15 cellular contexts compared by ENCODE assay signal in genomic region chr12:122086641-122087285, GRCh38. TPM values are rescaled to one million over a fixed set of nuclear protein-coding genes. Genes with fewer than 3 reads are reported as not detected.
DNase-seq lines count a peak whose midpoint lies in the region; ATAC-seq, FAIRE-seq and TF ChIP-seq lines count a peak whose summit lies in the region.
"Had no signal": no experiment of that assay in that cellular context is flagged by ENCODE, and none has a peak within 500 bp of the region (broad histone marks: within the 10 kb centered on the region; RNA-seq: fewer than 3 reads in every experiment).

No MANE protein-coding gene starts in this region.

- TF ChIP-seq CTCF in brain (conservative IDR thresholded peaks at IDR 0.05) = no peak
- no peak for TF ChIP-seq CTCF in type B pancreatic cell (conservative IDR thresholded peaks at IDR 0.05)
- no peak for TF ChIP-seq CTCF in HepG2 (CRISPR knock-in tag; IDR thresholded peaks at IDR 0.05)

- H3K79me2 ChIP-seq in Karpas-422 (ENCODE audit: low read length) (peaks cover 94% of the 10 kb centered on the region), HepG2 (ENCODE audit: insufficient read depth, low read length) (peaks cover 31% of the 10 kb centered on the region)

- H4K20me1 ChIP-seq in Karpas-422 (ENCODE audit: insufficient read depth, low read depth, low read length) = peaks cover 4% of the 10 kb centered on the region; the same call in 1 of the 2 replicates
- H4K20me1 ChIP-seq in HepG2 (ENCODE audit: insufficient read depth, low read length) = peaks cover 3% of the 10 kb centered on the region; the same call in 1 of the 2 replicates

- H3K27ac ChIP-seq in muscle layer of colon (ENCODE audit: low read depth, low read length) = peak overlapping the region; percentile 71
- H3K27ac ChIP-seq in Karpas-422 (ENCODE audit: low read length) = no peak overlapping the region
- H3K27ac ChIP-seq in HepG2 (ENCODE audit: extremely low read length, insufficient read depth, low read length) = no peak overlapping the region

- ATAC-seq in Right ventricle myocardium inferior (peak; percentile 49), HepG2 (no peak), GM19455 (IDR thresholded peaks at IDR 0.05; ENCODE audit: unreplicated experiment) (no peak)

- in situ Hi-C loops in HepG2 (cut with HindIII; ENCODE audit: extremely low pct_ligation_motif_present, low pct_unique_long_range_greater_than_20kb) = no loop called here

- TF ChIP-seq POLR2A in HepG2 (IDR thresholded peaks at IDR 0.05; ENCODE audit: insufficient read depth in 1 of 2, low read depth in 2 of 2, low read length in 2 of 2) = no peak

- TF ChIP-seq EP300 in HepG2 (IDR thresholded peaks at IDR 0.05; ENCODE audit: low read depth in 2 of 2, low read length in 2 of 2) (no peak), HepG2 (CRISPR knock-in tag; IDR thresholded peaks at IDR 0.05; ENCODE audit: borderline replicate concordance) (no peak)

- peaks cover 38% of the 10 kb centered on the region for H3K36me3 ChIP-seq in muscle layer of colon (ENCODE audit: insufficient read depth, low read length)
- peaks cover 34% of the 10 kb centered on the region for H3K36me3 ChIP-seq in Karpas-422 (ENCODE audit: insufficient read depth, low read length)
- H3K36me3 ChIP-seq in HepG2 (replicated peaks in 1 of 2; ENCODE audit: control insufficient read depth in 1 of 2, insufficient read depth in 2 of 2, low read length in 2 of 2) = peaks cover 11 to 40% of the 10 kb centered on the region in 2 experiments; a peak in 4 of 5 replicates

- POLR2A ChIA-PET in HepG2 (lab: Yijun Ruan, JAX) = interaction anchor here (3.4 kb wide), 1 partner anchor 8 kb away, joined by 16 read pairs; the partner anchor contains the start of gene MLXIP

- TF ChIP-seq RAD21 in HepG2 (CRISPR knock-in tag; IDR thresholded peaks at IDR 0.05) = no peak

- H3K9me2 ChIP-seq in Karpas-422 (replicated peaks; ENCODE audit: insufficient read depth, low read length) = no peaks in the 10 kb centered on the region

- FAIRE-seq in HepG2 (lab: Jason Lieb, UNC) = no peak
- FAIRE-seq: H1, RCC 7860 had no signal

- H3K27me3 ChIP-seq in muscle layer of colon (ENCODE audit: control insufficient read depth in 1 of 2, insufficient read depth in 2 of 2, low read length in 2 of 2) = no peaks in the 10 kb centered on the region
- H3K27me3 ChIP-seq in Karpas-422 (ENCODE audit: low read length) = no peaks in the 10 kb centered on the region
- H3K27me3 ChIP-seq in HepG2 (ENCODE audit: control insufficient read depth in 1 of 2, insufficient read depth in 2 of 2, low read length in 2 of 2) = no peaks in the 10 kb centered on the region

- no TSS peak for BruUV-seq in HepG2 (replicated peaks; lab: Mats Ljungman, UMichigan)

- intact Hi-C loops in Right ventricle myocardium inferior (cut with DNase I) = no loop called here
- intact Hi-C loops in cardiac septum (cut with DNase I) = no loop called here
- intact Hi-C loops in HepG2 (cut with micrococcal nuclease; ENCODE audit: unreplicated experiment) = no loop called here

- H3K27ac Mint-ChIP-seq in brain (peak overlapping the region in 3 of 5 experiments; percentile 66 to 86 (median 75)), type B pancreatic cell (peak overlapping the region; percentile 72)

- H2AFZ ChIP-seq in Karpas-422 (ENCODE audit: low read length) (no peak overlapping the region), HepG2 (ENCODE audit: low read length) (no peak overlapping the region)

- H3K9me3 Mint-ChIP-seq in brain (no peaks in the 10 kb centered on the region), type B pancreatic cell (no peaks in the 10 kb centered on the region)

- H3K9ac ChIP-seq in muscle layer of colon (ENCODE audit: low read length) (peak overlapping the region; percentile 25), Karpas-422 (ENCODE audit: low read length) (no peak overlapping the region), HepG2 (ENCODE audit: insufficient read depth, low read depth, low read length) (no peak overlapping the region)

- H3K27me3 Mint-ChIP-seq in brain (no peaks in the 10 kb centered on the region), type B pancreatic cell (no peaks in the 10 kb centered on the region)

- 97% methylated on average over 11 of the region's 18 CpGs for WGBS in HepG2 (ENCODE audit: low lambda C conversion rate)

- H3K4me2 ChIP-seq in Karpas-422 (ENCODE audit: low read depth, low read length, poor library complexity, severe bottlenecking) (no peak overlapping the region), HepG2 (ENCODE audit: low read depth, low read length) (no peak overlapping the region)

- H3K4me1 Mint-ChIP-seq in brain (peaks cover 64% of the 10 kb centered on the region), type B pancreatic cell (ENCODE audit: unreplicated experiment) (peaks cover 35% of the 10 kb centered on the region)

- H3K9me3 ChIP-seq in muscle layer of colon (ENCODE audit: low read length) (no peaks in the 10 kb centered on the region), Karpas-422 (ENCODE audit: low read length) (no peaks in the 10 kb centered on the region), HepG2 (ENCODE audit: low read length) (no peaks in the 10 kb centered on the region)

- CTCF ChIA-PET in HepG2 (lab: Yijun Ruan, JAX; ENCODE audit: low intra/inter-chr PET ratio, low total read pairs) = no interaction called here

- DNase-seq in Right ventricle myocardium inferior (ENCODE audit: missing footprints) (no peak), cardiac septum (ENCODE audit: low spot score) (no peak), type B pancreatic cell (ENCODE audit: extremely low spot score, unreplicated experiment) (no peak), Karpas-422 (no peak), HepG2 (ENCODE audit: low spot score) (no peak)
- DNase-seq: activated CD8-positive, alpha-beta memory T cell treated with anti-CD3 and anti-CD28 coated beads for 24 hours; anterior cingulate cortex; kidney glomerular epithelial cell; MV-4-11; NCI-H345 had no signal

- peaks cover 86% of the 10 kb centered on the region for H3K4me1 ChIP-seq in muscle layer of colon (ENCODE audit: insufficient read depth, low read length)
- H3K4me1 ChIP-seq in Karpas-422 (ENCODE audit: low read length) = peaks cover 40% of the 10 kb centered on the region
- H3K4me1 ChIP-seq in HepG2 (ENCODE audit: insufficient read depth, low read length) = peaks cover 12% of the 10 kb centered on the region

- H3K4me3 ChIP-seq in muscle layer of colon (ENCODE audit: low read depth in 1 of 2, low read length in 2 of 2) (no peak overlapping the region), Karpas-422 (ENCODE audit: low read length) (no peak overlapping the region), HepG2 (replicated peaks in 1 of 3; ENCODE audit: insufficient read depth in 1 of 3, low read depth in 2 of 3, low read length in 3 of 3) (no peak overlapping the region)

- H3K4me3 Mint-ChIP-seq in brain = no peak overlapping the region
- no peak overlapping the region for H3K4me3 Mint-ChIP-seq in type B pancreatic cell

- peaks cover 55% of the 10 kb centered on the region for H3K36me3 Mint-ChIP-seq in brain
- H3K36me3 Mint-ChIP-seq in type B pancreatic cell = peaks cover 26% of the 10 kb centered on the region

TF ChIP-seq in HepG2, 621 proteins besides CTCF, POLR2A, EP300 and RAD21 (continues in another document):
- TF ChIP-seq NR3C1 (CRISPR knock-in tag; IDR thresholded peaks at IDR 0.05) (no peak), HHEX (CRISPR knock-in tag; IDR thresholded peaks at IDR 0.05) (no peak), MEIS2 (CRISPR knock-in tag; IDR thresholded peaks at IDR 0.05) (no peak), KDM5A (IDR thresholded peaks at IDR 0.05; ENCODE audit: borderline replicate concordance, low read length) (no peak), SMARCC2 (IDR thresholded peaks at IDR 0.05) (no peak)

RNA-seq across cellular contexts. Expression of gene MLXIP, which starts 8.2 kb away (rescaled TPM):
- 25.7 TPM for total RNA-seq in Right ventricle myocardium inferior
- total RNA-seq in cardiac septum = 24.7 TPM
- polyA plus RNA-seq in brain (ENCODE audit: insufficient read depth, low read depth, low replicate concordance) = 29.1 TPM
- total RNA-seq in type B pancreatic cell (ENCODE audit: low replicate concordance) = 28.4 and 44.5 TPM in 2 replicates
- 13.8 and 14.8 TPM in 2 replicates for total RNA-seq in Karpas-422 (2014; rRNA removed; shearing (Covaris generic); ENCODE audit: low replicate concordance)
- 4.4 and 5.3 TPM in 2 replicates for total RNA-seq in HepG2 (2016; rRNA removed; fragmentation: Illumina TruSeq; extraction: Trizol)
- 23.5 and 32.3 TPM in 2 replicates for total RNA-seq in HepG2 (2016; cell fraction: cytosol; rRNA removed; fragmentation: Illumina TruSeq; extraction: Trizol; ENCODE audit: low read depth)
- total RNA-seq in HepG2 (2016; cell fraction: insoluble cytoplasmic fraction; rRNA removed; fragmentation: Illumina TruSeq; extraction: Trizol) = 4.0 and 6.0 TPM in 2 replicates
- total RNA-seq in HepG2 (2016; cell fraction: membrane; rRNA removed; fragmentation: Illumina TruSeq; extraction: Trizol) = 9.3 and 10.6 TPM in 2 replicates
- 7.4 and 8.4 TPM in 2 replicates for total RNA-seq in HepG2 (2016; cell fraction: nucleus; rRNA removed; fragmentation: Illumina TruSeq; extraction: Trizol)
- 6.3 and 6.7 TPM in 2 replicates for polyA plus RNA-seq in HepG2 (2011; rRNA removed)
- polyA plus RNA-seq in HepG2 (2011; cell fraction: cytosol; rRNA removed) = 2.2 and 2.4 TPM in 2 replicates
- polyA plus RNA-seq in HepG2 (2011; cell fraction: nucleus; rRNA removed) = 25.4 and 79.6 TPM in 2 replicates
- polyA plus RNA-seq in HepG2 (2012) = 10.8 and 14.9 TPM in 2 replicates
- 8.7 and 8.8 TPM in 2 replicates for polyA plus RNA-seq in HepG2 (2016; cell fraction: cytosol; fragmentation: Illumina TruSeq; extraction: Trizol; ENCODE audit: low read depth)
- 6.2 and 10.8 TPM in 2 replicates for polyA plus RNA-seq in HepG2 (2016; cell fraction: insoluble cytoplasmic fraction; fragmentation: Illumina TruSeq; extraction: Trizol; ENCODE audit: low read depth)
- polyA plus RNA-seq in HepG2 (2016; cell fraction: membrane; fragmentation: Illumina TruSeq; extraction: Trizol; ENCODE audit: low read depth) = 12.2 and 13.1 TPM in 2 replicates
- polyA plus RNA-seq in HepG2 (2016; cell fraction: nucleus; fragmentation: Illumina TruSeq; extraction: Trizol; ENCODE audit: insufficient read depth, low read depth) = 23.5 and 26.5 TPM in 2 replicates
- polyA minus RNA-seq in HepG2 (2011; rRNA and poly(A)+ RNA removed; ENCODE audit: low replicate concordance) = 10.1 and 18.6 TPM in 2 replicates
- 6.0 and 7.2 TPM in 2 replicates for polyA minus RNA-seq in HepG2 (2011; cell fraction: cytosol; rRNA and poly(A)+ RNA removed)
- 12.4 and 12.6 TPM in 2 replicates for polyA minus RNA-seq in HepG2 (2011; cell fraction: nucleus; rRNA and poly(A)+ RNA removed)
